In the genomic region with DNA sequence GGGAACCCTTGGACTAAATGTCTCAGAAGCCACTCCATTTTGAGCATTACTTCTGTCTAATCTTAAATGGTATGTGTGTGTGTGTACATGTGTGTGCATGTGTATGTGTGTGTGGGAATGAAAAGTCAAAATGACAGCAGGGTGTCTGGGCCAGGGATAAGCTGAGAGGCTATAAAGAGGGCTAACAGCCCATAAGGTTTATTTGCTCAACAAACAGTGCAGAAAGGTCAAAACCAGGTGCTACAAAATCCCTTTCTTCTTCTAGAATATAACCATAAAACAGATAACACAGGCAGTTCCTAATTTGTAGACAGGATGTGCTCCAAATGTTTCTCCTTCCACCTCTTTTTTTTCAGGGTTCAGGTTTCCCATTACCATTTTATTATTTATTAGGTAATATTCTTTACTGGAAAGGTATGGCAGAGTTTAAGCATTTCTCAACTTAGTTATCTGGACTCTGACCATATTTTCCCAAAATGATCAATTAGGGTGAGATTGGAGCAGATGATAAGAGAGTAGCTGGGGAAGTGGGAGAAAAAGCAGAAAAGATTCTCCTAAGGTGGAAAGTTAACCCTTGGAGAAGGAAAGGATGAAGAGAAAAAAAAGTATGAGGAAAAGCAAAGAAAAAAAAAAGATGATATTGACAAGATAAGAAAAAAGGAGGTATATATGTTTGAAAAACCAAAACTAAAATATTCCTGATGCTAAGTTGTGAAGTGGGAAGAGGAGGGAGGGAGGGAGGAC, we compare ENCODE assay signal across 10 cellular contexts. TPM values are rescaled to one million over a fixed set of nuclear protein-coding genes. Genes with fewer than 3 reads are reported as not detected.
DNase-seq lines count a peak whose midpoint lies in the region; ATAC-seq and FAIRE-seq lines count a peak whose summit lies in the region.
"Had no signal": no experiment of that assay in that cellular context is flagged by ENCODE, and none has a peak within 500 bp of the region (broad histone marks: within the 10 kb centered on the region; RNA-seq: fewer than 3 reads in every experiment).

No MANE protein-coding gene starts in this region.

- FAIRE-seq in small intestine (lab: Jason Lieb, UNC), result no peak

- H3K27me3 Mint-ChIP-seq in activated CD4-positive, alpha-beta T cell treated with anti-CD3 and anti-CD28 coated beads for 36 hours, result no peaks in the 10 kb centered on the region

- H3K4me1 Mint-ChIP-seq in activated CD4-positive, alpha-beta T cell treated with anti-CD3 and anti-CD28 coated beads for 36 hours, result peaks cover 37% of the 10 kb centered on the region

- ATAC-seq in activated CD4-positive, alpha-beta T cell treated with anti-CD3 and anti-CD28 coated beads for 36 hours, result no peak
- ATAC-seq in GM21737 (IDR thresholded peaks at IDR 0.05; ENCODE audit: unreplicated experiment), result no peak

- H3K27me3 ChIP-seq in small intestine (ENCODE audit: control insufficient read depth in 2 of 2, insufficient read depth in 2 of 2, low read length in 2 of 2), result no peaks in the 10 kb centered on the region
- H3K27me3 ChIP-seq: MG63 had no signal

- peaks cover 5 to 14% of the 10 kb centered on the region in 2 donors for H3K4me1 ChIP-seq in small intestine (ENCODE audit: control insufficient read depth in 2 of 2, insufficient read depth in 1 of 2, low read depth in 1 of 2, low read length in 1 of 2)

- no peaks in the 10 kb centered on the region for H3K9me3 ChIP-seq in small intestine (ENCODE audit: control insufficient read depth, low read depth)
- H3K9me3 ChIP-seq: MG63 had no signal

- no peak overlapping the region for H3K4me3 Mint-ChIP-seq in activated CD4-positive, alpha-beta T cell treated with anti-CD3 and anti-CD28 coated beads for 36 hours
- H3K4me3 Mint-ChIP-seq: neural crest cell had no signal

- peak overlapping the region; percentile 63 for H3K27ac Mint-ChIP-seq in activated CD4-positive, alpha-beta T cell treated with anti-CD3 and anti-CD28 coated beads for 36 hours

- no peak overlapping the region for H3K4me3 ChIP-seq in small intestine (ENCODE audit: low read depth in 1 of 2, low read length in 2 of 2)
- H3K4me3 ChIP-seq: MG63 had no signal

- POLR2A ChIA-PET in activated CD4-positive, alpha-beta T cell treated with anti-CD3 and anti-CD28 coated beads for 36 hours (lab: Charles Lee), result no interaction called here

- peaks cover 3 to 8% of the 10 kb centered on the region in 2 donors for H3K36me3 ChIP-seq in small intestine (ENCODE audit: control insufficient read depth in 2 of 2, insufficient read depth in 2 of 2, low read length in 2 of 2)

- H3K27ac ChIP-seq in epithelial cell of prostate (peak overlapping the region; percentile 20), small intestine (ENCODE audit: low read depth in 1 of 2, low read length in 1 of 2) (peak overlapping the region; percentile 63 to 76)

- no peak for DNase-seq in activated CD4-positive, alpha-beta T cell treated with anti-CD3 and anti-CD28 coated beads for 36 hours
- no peak for DNase-seq in activated CD4-positive, alpha-beta T cell treated with anti-CD3 and anti-CD28 coated beads for 48 hours
- DNase-seq in NCI-H146 treated with DMSO at 0.1 percent for 48 hours (lab: John Stamatoyannopoulos, UW; ENCODE audit: unreplicated experiment) (peak; percentile 66), epithelial cell of prostate (ENCODE audit: low read depth, low spot score) (no peak), small intestine (peak; percentile 21), AML-193 (lab: John Stamatoyannopoulos, UW) (no peak), islet precursor cell (no peak)

- peaks cover 47% of the 10 kb centered on the region for H3K36me3 Mint-ChIP-seq in activated CD4-positive, alpha-beta T cell treated with anti-CD3 and anti-CD28 coated beads for 36 hours (ENCODE audit: low read depth)

- H3K9me3 Mint-ChIP-seq in activated CD4-positive, alpha-beta T cell treated with anti-CD3 and anti-CD28 coated beads for 36 hours (ENCODE audit: low read depth), result no peaks in the 10 kb centered on the region
- H3K9me3 Mint-ChIP-seq: neural crest cell had no signal

- CTCF ChIA-PET in activated CD4-positive, alpha-beta T cell treated with anti-CD3 and anti-CD28 coated beads for 36 hours (lab: Charles Lee), result interaction anchor here (0.6 kb wide), 2 partner anchors 24 to 39 kb away, joined by 3 read pairs; no protein-coding TSS in a partner anchor

- intact Hi-C loops in activated CD4-positive, alpha-beta T cell treated with anti-CD3 and anti-CD28 coated beads for 36 hours (cut with DNase I, micrococcal nuclease), result loop anchor here (2.0 to 5.0 kb wide), 2 partner anchors 35 to 36 kb away; a partner anchor contains a TSS

RNA-seq across cellular contexts. Expression of a gene that starts 35.5 kb away (rescaled TPM):
- total RNA-seq in activated CD4-positive, alpha-beta T cell treated with anti-CD3 and anti-CD28 coated beads for 36 hours, result 10 to 100 TPM; 44.5 to 47.1 TPM
- polyA plus RNA-seq in small intestine, result 10 to 100 TPM; 11.9 to 49.6 (median 14.9) TPM

RNA-seq across cellular contexts. Expression of a gene that starts 55.2 kb away (rescaled TPM):
- 10 to 100 TPM; 23.2 to 29.6 TPM for total RNA-seq in activated CD4-positive, alpha-beta T cell treated with anti-CD3 and anti-CD28 coated beads for 36 hours
- 10 to 100 TPM in 1 of 3 donors, 1 to 10 TPM in 2; 7.6 to 11.7 (median 8.6) TPM for polyA plus RNA-seq in small intestine

Comparison
In these comparisons a context has a peak if more than half of its experiments do, and no peak if none do; other contexts are left out.
1. DNase-seq: peak in NCI-H146 treated with DMSO at 0.1 percent for 48 hours (single experiment) and small intestine (single experiment); none in activated CD4-positive, alpha-beta T cell treated with anti-CD3 and anti-CD28 coated beads for 36 hours (single experiment), activated CD4-positive, alpha-beta T cell treated with anti-CD3 and anti-CD28 coated beads for 48 hours (single experiment), epithelial cell of prostate (single experiment), AML-193 (0 of 2) and islet precursor cell (single experiment).